Comparison of ENCODE assay signal across 22 cellular contexts in the genomic region with DNA sequence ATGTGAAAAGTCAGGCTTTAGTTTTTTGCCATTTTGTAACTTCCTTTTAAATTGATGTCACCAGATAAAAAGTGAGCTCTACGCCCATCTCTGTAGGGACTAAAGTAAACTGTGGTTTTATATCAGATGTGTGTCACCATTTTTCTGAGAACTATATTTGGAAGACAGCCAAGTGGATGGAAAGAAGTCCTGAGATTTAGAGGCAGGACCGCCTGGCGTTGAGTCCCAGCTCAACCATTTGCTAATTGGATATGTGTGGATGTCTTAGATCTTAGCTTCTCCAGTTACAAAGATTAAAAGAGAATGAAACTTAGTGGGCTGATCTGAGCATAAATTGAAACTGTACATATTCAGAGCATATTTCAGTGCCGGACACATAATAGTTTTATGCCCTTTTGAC.
DNase-seq lines count a peak whose midpoint lies in the region; ATAC-seq and TF ChIP-seq lines count a peak whose summit lies in the region.
"Had no signal": no experiment of that assay in that cellular context is flagged by ENCODE, and none has a peak within 500 bp of the region (broad histone marks: within the 10 kb centered on the region; RNA-seq: fewer than 3 reads in every experiment).

No MANE protein-coding gene starts in this region.

- no peak overlapping the region for H3K9ac ChIP-seq in mesenchymal stem cell (ENCODE audit: low read length)

- TF ChIP-seq POLR2A in body of pancreas (IDR thresholded peaks at IDR 0.05), result no peak

- H4K91ac ChIP-seq in mesenchymal stem cell (ENCODE audit: low read length), result no peak overlapping the region

- no peaks in the 10 kb centered on the region for H3K9me3 Mint-ChIP-seq in activated naive CD8-positive, alpha-beta T cell treated with anti-CD3 and anti-CD28 coated beads for 36 hours

- DNase-seq in H4 (ENCODE audit: low spot score), result peak; percentile 88
- DNase-seq in NCI-H82 treated with DMSO at 0.1 percent for 48 hours (lab: John Stamatoyannopoulos, UW; ENCODE audit: unreplicated experiment), result peak; percentile 61
- DNase-seq in brain microvascular endothelial cell, result peak; percentile 27
- DNase-seq in mesenchymal stem cell, result peak; percentile 87
- DNase-seq in activated naive CD8-positive, alpha-beta T cell treated with anti-CD3 and anti-CD28 coated beads for 36 hours, result no peak
- no peak for DNase-seq in body of pancreas
- DNase-seq: Calu3; CD8-positive, alpha-beta memory T cell; DMS153; GOT3; NCI-H1105 treated with DMSO at 0.1 percent for 48 hours; NCI-H1694 treated with DMSO at 0.1 percent for 48 hours; NCI-H2081 treated with DMSO at 0.1 percent for 48 hours; NCI-H446 treated with DMSO at 0.1 percent for 48 hours; NCI-H69; NK-92 treated with Interleukin-12 subunit alpha and Interleukin-12 subunit beta, amount 100 ng/mL, for 24 hours had no signal

- no peak overlapping the region for H4K8ac ChIP-seq in mesenchymal stem cell (ENCODE audit: low read length)

- no peak overlapping the region for H3K14ac ChIP-seq in mesenchymal stem cell (ENCODE audit: low read length in 2 of 2)

- H3K4me3 ChIP-seq in brain microvascular endothelial cell (ENCODE audit: low read depth, low read length), result no peak overlapping the region
- H3K4me3 ChIP-seq in mesenchymal stem cell (ENCODE audit: insufficient read depth in 1 of 2, low read depth in 1 of 2, low read length in 2 of 2), result no peak overlapping the region
- H3K4me3 ChIP-seq in body of pancreas, result no peak overlapping the region
- H3K4me3 ChIP-seq: SJSA1 had no signal

- H2BK5ac ChIP-seq in mesenchymal stem cell (ENCODE audit: low read depth, low read length, poor library complexity, severe bottlenecking), result no peak overlapping the region

- no peaks in the 10 kb centered on the region for H3K36me3 Mint-ChIP-seq in activated naive CD8-positive, alpha-beta T cell treated with anti-CD3 and anti-CD28 coated beads for 36 hours
- H3K36me3 Mint-ChIP-seq: CD8-positive, alpha-beta memory T cell had no signal

- intact Hi-C loops in body of pancreas (cut with DNase I), result no loop called here

- no peak overlapping the region for H3K27ac Mint-ChIP-seq in activated naive CD8-positive, alpha-beta T cell treated with anti-CD3 and anti-CD28 coated beads for 36 hours
- H3K27ac Mint-ChIP-seq: CD8-positive, alpha-beta memory T cell; IgD-negative memory B cell had no signal

- no peaks in the 10 kb centered on the region for H3K79me1 ChIP-seq in mesenchymal stem cell (replicated peaks; ENCODE audit: low read length, poor library complexity, severe bottlenecking)

- H3K4me1 Mint-ChIP-seq in activated naive CD8-positive, alpha-beta T cell treated with anti-CD3 and anti-CD28 coated beads for 36 hours, result no peaks in the 10 kb centered on the region
- H3K4me1 Mint-ChIP-seq: CD8-positive, alpha-beta memory T cell; IgD-negative memory B cell had no signal

- H3K27ac ChIP-seq in brain microvascular endothelial cell, result no peak overlapping the region
- H3K27ac ChIP-seq in mesenchymal stem cell (ENCODE audit: low read length, poor library complexity, severe bottlenecking), result no peak overlapping the region
- H3K27ac ChIP-seq in body of pancreas, result no peak overlapping the region
- H3K27ac ChIP-seq: C4-2B, SJSA1 had no signal

- H3K27me3 ChIP-seq in brain microvascular endothelial cell (replicated peaks) (no peaks in the 10 kb centered on the region), mesenchymal stem cell (ENCODE audit: control insufficient read depth in 1 of 2, insufficient read depth in 1 of 2, low read length in 2 of 2) (no peaks in the 10 kb centered on the region), body of pancreas (no peaks in the 10 kb centered on the region)
- H3K27me3 ChIP-seq: SJSA1 had no signal

- no peak overlapping the region for H3K23ac ChIP-seq in mesenchymal stem cell (ENCODE audit: low read length in 2 of 2)

- no peak overlapping the region for H3K18ac ChIP-seq in mesenchymal stem cell (ENCODE audit: low read depth in 1 of 2, low read length in 2 of 2)

- H3K4ac ChIP-seq in mesenchymal stem cell (ENCODE audit: low read depth in 1 of 2, low read length in 2 of 2), result no peak overlapping the region

- 81% methylated on average over 4 of the region's 4 CpGs for WGBS in mesenchymal stem cell
- WGBS in body of pancreas, 2 donors, result 66% methylated on average over 4 of the region's 4 CpGs

- H3K4me3 Mint-ChIP-seq in activated naive CD8-positive, alpha-beta T cell treated with anti-CD3 and anti-CD28 coated beads for 36 hours, result no peak overlapping the region
- H3K4me3 Mint-ChIP-seq: CD8-positive, alpha-beta memory T cell; IgD-negative memory B cell had no signal

- in situ Hi-C loops in brain microvascular endothelial cell (cut with HindIII; ENCODE audit: low pct_ligation_motif_present, low sequenced_read_pairs), result no loop called here

- no peaks in the 10 kb centered on the region for H3K36me3 ChIP-seq in brain microvascular endothelial cell (replicated peaks)
- H3K36me3 ChIP-seq in mesenchymal stem cell (ENCODE audit: control insufficient read depth in 1 of 2, insufficient read depth in 2 of 2, low read depth in 1 of 2, low read length in 2 of 2), result no peaks in the 10 kb centered on the region
- no peaks in the 10 kb centered on the region for H3K36me3 ChIP-seq in body of pancreas (replicated peaks in 1 of 2; ENCODE audit: insufficient read depth in 1 of 2, low read depth in 2 of 2)
- H3K36me3 ChIP-seq: SJSA1 had no signal

- no peak overlapping the region for H3K4me2 ChIP-seq in mesenchymal stem cell (ENCODE audit: low read length, poor library complexity, severe bottlenecking)

- ATAC-seq in body of pancreas, result no peak
- no peak for ATAC-seq in GM18868 (IDR thresholded peaks at IDR 0.05; ENCODE audit: unreplicated experiment)
- ATAC-seq: HCT116, Panc1 had no signal

- TF ChIP-seq CTCF in brain microvascular endothelial cell (IDR thresholded peaks at IDR 0.05; ENCODE audit: low read depth, low read length, missing control alignments), result no peak
- TF ChIP-seq CTCF in body of pancreas (IDR thresholded peaks at IDR 0.05), result no peak

- H2BK15ac ChIP-seq in mesenchymal stem cell (ENCODE audit: low read depth, poor library complexity, severe bottlenecking), result no peak overlapping the region

- H2BK120ac ChIP-seq in mesenchymal stem cell (ENCODE audit: low read depth, low read length), result no peak overlapping the region

- H2BK12ac ChIP-seq in mesenchymal stem cell (ENCODE audit: low read length in 2 of 2), result no peak overlapping the region

- H2AK5ac ChIP-seq in mesenchymal stem cell (ENCODE audit: low read length, severe bottlenecking), result no peak overlapping the region

- no peaks in the 10 kb centered on the region for H3K27me3 Mint-ChIP-seq in activated naive CD8-positive, alpha-beta T cell treated with anti-CD3 and anti-CD28 coated beads for 36 hours
- H3K27me3 Mint-ChIP-seq: IgD-negative memory B cell had no signal

- H3K4me1 ChIP-seq in mesenchymal stem cell (ENCODE audit: control insufficient read depth, insufficient read depth, low read depth, low read length) (no peaks in the 10 kb centered on the region), body of pancreas (no peaks in the 10 kb centered on the region)
- H3K4me1 ChIP-seq: SJSA1 had no signal

- H2AFZ ChIP-seq in mesenchymal stem cell (ENCODE audit: low read depth, low read length), result no peak overlapping the region

- no peaks in the 10 kb centered on the region for H3K9me3 ChIP-seq in mesenchymal stem cell (ENCODE audit: control insufficient read depth, low read length)
- no peaks in the 10 kb centered on the region for H3K9me3 ChIP-seq in body of pancreas

Comparison
In these comparisons a context has a peak if more than half of its experiments do, and no peak if none do; other contexts are left out.
1. DNase-seq: peak in H4 (single experiment), NCI-H82 treated with DMSO at 0.1 percent for 48 hours (single experiment), brain microvascular endothelial cell (single experiment) and mesenchymal stem cell (single experiment); none in activated naive CD8-positive, alpha-beta T cell treated with anti-CD3 and anti-CD28 coated beads for 36 hours (single experiment) and body of pancreas (0 of 4).